Comparison of ENCODE assay signal across 8 cellular contexts in the genomic region with DNA sequence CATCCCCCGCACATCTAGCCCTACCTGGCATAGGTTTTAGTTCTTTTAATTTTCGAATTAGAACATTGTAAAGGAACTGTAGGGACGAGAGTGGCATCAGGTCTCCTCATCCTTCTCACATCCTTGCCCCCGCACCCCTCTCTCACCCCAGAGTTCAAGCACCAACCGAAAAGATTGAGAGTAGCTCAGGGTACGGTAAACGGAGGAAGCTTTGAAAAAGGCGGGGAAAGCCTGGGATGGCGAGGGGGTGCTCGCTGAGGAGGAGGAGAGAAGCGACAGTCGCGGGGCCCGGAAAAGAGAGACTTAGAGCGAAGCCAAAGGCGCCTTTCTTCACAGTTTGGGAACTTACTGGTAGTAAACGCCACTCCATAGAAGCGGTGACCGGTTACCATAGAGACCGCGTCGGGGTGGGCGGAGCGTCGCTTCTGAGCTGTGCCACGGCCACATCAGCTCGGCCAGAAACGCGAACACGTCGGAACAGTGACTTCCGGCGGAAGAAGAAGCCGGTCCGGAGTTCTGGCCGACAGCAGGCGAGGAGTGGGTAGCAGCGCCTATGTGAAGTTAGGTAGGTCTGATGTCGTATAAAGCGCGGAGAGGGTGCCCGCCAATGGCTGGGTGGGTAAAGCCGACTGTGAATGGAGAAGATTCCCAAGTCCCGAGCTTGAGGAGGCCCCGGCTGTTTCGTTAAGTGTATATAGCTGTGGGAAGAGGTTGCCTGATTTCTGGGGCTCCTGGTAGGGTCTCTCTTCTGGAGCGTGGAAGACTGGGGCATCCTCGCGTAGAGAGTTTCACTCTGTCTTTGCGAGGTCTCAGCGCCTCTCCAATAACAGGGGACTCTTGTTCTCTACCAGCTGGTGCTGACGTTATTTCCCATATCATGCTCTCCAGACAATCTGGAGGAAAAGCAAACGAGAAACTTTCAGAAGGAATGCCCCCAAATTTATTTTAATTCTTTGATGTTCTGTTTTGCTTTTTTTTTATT. TPM values are rescaled to one million over a fixed set of nuclear protein-coding genes. Genes with fewer than 3 reads are reported as not detected.
DNase-seq lines count a peak whose midpoint lies in the region; ATAC-seq and TF ChIP-seq lines count a peak whose summit lies in the region.

A gene with protein sequence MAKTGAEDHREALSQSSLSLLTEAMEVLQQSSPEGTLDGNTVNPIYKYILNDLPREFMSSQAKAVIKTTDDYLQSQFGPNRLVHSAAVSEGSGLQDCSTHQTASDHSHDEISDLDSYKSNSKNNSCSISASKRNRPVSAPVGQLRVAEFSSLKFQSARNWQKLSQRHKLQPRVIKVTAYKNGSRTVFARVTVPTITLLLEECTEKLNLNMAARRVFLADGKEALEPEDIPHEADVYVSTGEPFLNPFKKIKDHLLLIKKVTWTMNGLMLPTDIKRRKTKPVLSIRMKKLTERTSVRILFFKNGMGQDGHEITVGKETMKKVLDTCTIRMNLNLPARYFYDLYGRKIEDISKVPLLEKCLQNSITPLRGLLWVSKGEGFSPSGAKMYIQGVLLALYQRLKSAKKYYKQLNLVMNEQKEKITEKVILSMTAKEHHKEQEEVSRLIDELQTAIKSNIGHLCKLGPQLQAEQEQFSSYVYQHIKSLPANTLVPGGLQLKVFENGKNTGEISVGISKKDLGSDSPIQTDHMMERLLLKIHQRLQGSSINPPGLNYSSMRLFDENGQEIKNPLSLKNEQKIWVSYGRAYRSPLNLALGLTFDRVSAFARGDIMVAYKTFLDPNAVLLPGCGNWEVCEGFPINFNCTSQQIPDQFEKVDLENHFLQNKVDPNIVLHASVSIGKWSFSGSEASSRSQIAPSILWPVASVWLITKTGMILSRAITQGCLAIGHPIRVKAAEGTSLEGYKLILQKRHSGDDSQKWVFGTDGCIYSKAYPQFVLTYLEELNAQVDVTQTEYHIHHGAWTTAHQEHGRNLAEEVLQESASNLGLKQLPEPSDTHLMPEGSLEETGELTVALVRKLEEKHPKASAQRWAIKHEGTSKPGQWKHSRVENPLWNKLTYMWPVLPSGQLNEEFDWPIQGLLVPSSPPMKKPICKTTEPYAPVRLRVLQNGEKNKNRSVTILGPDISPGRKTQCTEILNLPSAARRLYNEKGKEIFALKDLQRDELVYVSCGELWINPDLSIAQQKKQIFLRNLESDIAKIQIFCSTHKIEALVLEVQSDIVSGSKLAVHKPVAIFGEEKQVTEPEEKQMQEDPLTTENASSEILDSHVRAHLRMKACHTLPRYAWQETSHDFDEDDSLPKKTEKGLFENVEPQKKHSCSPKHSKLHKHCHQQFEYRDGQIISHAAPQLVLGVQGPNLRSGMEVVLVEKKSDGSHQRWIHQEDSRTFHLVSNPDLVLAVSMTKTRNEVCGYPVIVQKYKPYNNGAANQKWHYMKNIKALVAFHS (N-terminal part only) (minus strand): TSS at position 392 of the 982 bp plus-strand sequence. CDS start 41,459 bp downstream, outside the sequence.
A gene with protein sequence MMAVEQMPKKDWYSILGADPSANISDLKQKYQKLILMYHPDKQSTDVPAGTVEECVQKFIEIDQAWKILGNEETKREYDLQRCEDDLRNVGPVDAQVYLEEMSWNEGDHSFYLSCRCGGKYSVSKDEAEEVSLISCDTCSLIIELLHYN (plus strand): TSS at position 513 of the 982 bp plus-strand sequence. CDS start 889 bp downstream, outside the sequence.

- H3K27ac Mint-ChIP-seq in activated naive CD8-positive, alpha-beta T cell treated with anti-CD3 and anti-CD28 coated beads, Interleukin-2, amount 50 U/mL, for 24 hours, result peak within 1 kb of the TSS; percentile 96

- peak; percentile 92 to 98 (median 97) for DNase-seq in NCI-H1417 (lab: John Stamatoyannopoulos, UW)
- peak; percentile 93 for DNase-seq in activated naive CD8-positive, alpha-beta T cell treated with anti-CD3 and anti-CD28 coated beads, Interleukin-2, amount 50 U/mL, for 24 hours
- DNase-seq in cardiac septum (ENCODE audit: low spot score), result peak; percentile 95
- peak; percentile 93 for DNase-seq in transverse colon

- H3K9me3 Mint-ChIP-seq in activated naive CD8-positive, alpha-beta T cell treated with anti-CD3 and anti-CD28 coated beads, Interleukin-2, amount 50 U/mL, for 24 hours, result no peaks in the 10 kb centered on the region

- peak within 1 kb of the TSS; percentile 99 for H3K4me3 Mint-ChIP-seq in activated naive CD8-positive, alpha-beta T cell treated with anti-CD3 and anti-CD28 coated beads, Interleukin-2, amount 50 U/mL, for 24 hours

- peak; percentile 56 for TF ChIP-seq POLR2A in transverse colon (IDR thresholded peaks at IDR 0.05)

- H2AFZ ChIP-seq in SU-DHL-6 (ENCODE audit: low read depth, low read length, severe bottlenecking) (peak within 1 kb of the TSS; percentile 93), parathyroid adenoma (peak within 1 kb of the TSS; percentile 73)

- peak within 1 kb of the TSS; percentile 73 for H3K27ac ChIP-seq in SU-DHL-6 (ENCODE audit: low read depth, low read length)
- H3K27ac ChIP-seq in parathyroid adenoma, result no peak within 1 kb of the TSS
- peak within 1 kb of the TSS; percentile 76 to 85 (median 78) for H3K27ac ChIP-seq in transverse colon

- TF ChIP-seq CTCF in GM12875 (IDR thresholded peaks at IDR 0.05; ENCODE audit: borderline replicate concordance, insufficient read depth, low read depth, low read length) (no peak), SU-DHL-6 (IDR thresholded peaks at IDR 0.05; ENCODE audit: insufficient read depth, low read length, poor library complexity, severe bottlenecking) (no peak), parathyroid adenoma (IDR thresholded peaks at IDR 0.05) (no peak), transverse colon (IDR thresholded peaks at IDR 0.05) (no peak)

- in situ Hi-C loops in transverse colon (cut with MboI; ENCODE audit: low pct_ligation_motif_present in 1 of 4, low pct_unique_long_range_greater_than_20kb in 1 of 4, low sequenced_read_pairs in 3 of 4), result no loop called here

- H3K27me3 Mint-ChIP-seq in activated naive CD8-positive, alpha-beta T cell treated with anti-CD3 and anti-CD28 coated beads, Interleukin-2, amount 50 U/mL, for 24 hours, result no peaks in the 10 kb centered on the region

- H3K4me2 ChIP-seq in SU-DHL-6 (ENCODE audit: low read depth, low read length, poor library complexity, severe bottlenecking), result peak within 1 kb of the TSS; percentile 96
- H3K4me2 ChIP-seq in parathyroid adenoma (ENCODE audit: low read length), result peak within 1 kb of the TSS; percentile 77

- H3K79me2 ChIP-seq in SU-DHL-6 (ENCODE audit: insufficient read depth, low read length) (peaks cover 14% of the 10 kb centered on the region), parathyroid adenoma (no peaks in the 10 kb centered on the region)

- H3K4me1 Mint-ChIP-seq in activated naive CD8-positive, alpha-beta T cell treated with anti-CD3 and anti-CD28 coated beads, Interleukin-2, amount 50 U/mL, for 24 hours, result peaks cover 42% of the 10 kb centered on the region

- no peak for TF ChIP-seq EP300 in transverse colon (IDR thresholded peaks at IDR 0.05; ENCODE audit: low read depth)

- H3F3A ChIP-seq in SU-DHL-6 (ENCODE audit: insufficient read depth), result no peaks in the 10 kb centered on the region

- H3K4me1 ChIP-seq in parathyroid adenoma (no peaks in the 10 kb centered on the region), transverse colon (peaks cover 0 to 19% (median 8%) of the 10 kb centered on the region in 4 donors)

- H3K9ac ChIP-seq in SU-DHL-6 (ENCODE audit: low read length) (peak within 1 kb of the TSS; percentile 71), parathyroid adenoma (no peak within 1 kb of the TSS)

- H3K27me3 ChIP-seq in SU-DHL-6 (ENCODE audit: low read length), result no peaks in the 10 kb centered on the region
- no peaks in the 10 kb centered on the region for H3K27me3 ChIP-seq in parathyroid adenoma (ENCODE audit: control insufficient read depth, insufficient read depth, low read length)
- peaks cover 3% of the 10 kb centered on the region for H3K27me3 ChIP-seq in transverse colon

- H4K20me1 ChIP-seq in SU-DHL-6 (ENCODE audit: low read depth, low read length), result no peaks in the 10 kb centered on the region

- 1 to 8% methylated on average over 12 to 53 of the region's 53 CpGs for WGBS in transverse colon (ENCODE audit: low coverage in 1 of 2), 2 donors

- H3K4me3 ChIP-seq in GM12875 (ENCODE audit: low read depth, low read length) (peak within 1 kb of the TSS; percentile 62), SU-DHL-6 (ENCODE audit: insufficient read depth, low read length, poor library complexity, severe bottlenecking) (peak within 1 kb of the TSS; percentile 93), parathyroid adenoma (ENCODE audit: low read depth, low read length) (peak within 1 kb of the TSS; percentile 85), transverse colon (peak within 1 kb of the TSS; percentile 52 to 83 (median 64))

- H3K36me3 Mint-ChIP-seq in activated naive CD8-positive, alpha-beta T cell treated with anti-CD3 and anti-CD28 coated beads, Interleukin-2, amount 50 U/mL, for 24 hours (ENCODE audit: low read depth), result peaks cover 7% of the 10 kb centered on the region

- H3K36me3 ChIP-seq in SU-DHL-6 (ENCODE audit: low read length) (no peaks in the 10 kb centered on the region; the same call in 1 of the 2 replicates), parathyroid adenoma (ENCODE audit: control insufficient read depth, insufficient read depth, low read length) (no peaks in the 10 kb centered on the region), transverse colon (no peaks in the 10 kb centered on the region)

- no peaks in the 10 kb centered on the region for H3K9me2 ChIP-seq in SU-DHL-6 (replicated peaks; ENCODE audit: insufficient read depth, low read length)

- ATAC-seq in HG02763 (IDR thresholded peaks at IDR 0.05; ENCODE audit: unreplicated experiment), result peak; percentile 99
- ATAC-seq in activated naive CD8-positive, alpha-beta T cell treated with anti-CD3 and anti-CD28 coated beads, Interleukin-2, amount 50 U/mL, for 24 hours, result peak; percentile 100

- intact Hi-C loops in cardiac septum (cut with DNase I), result no loop called here
- intact Hi-C loops in transverse colon (cut with DNase I; ENCODE audit: low total_unique reads), result no loop called here

- no peaks in the 10 kb centered on the region for H3K9me3 ChIP-seq in SU-DHL-6 (ENCODE audit: insufficient read depth, low read length)
- no peaks in the 10 kb centered on the region for H3K9me3 ChIP-seq in parathyroid adenoma (ENCODE audit: control insufficient read depth, low read length)
- no peaks in the 10 kb centered on the region for H3K9me3 ChIP-seq in transverse colon

RNA-seq across cellular contexts. Expression of the first gene that starts in this region (rescaled TPM):
- total RNA-seq in cardiac septum (not detected), transverse colon (under 1 TPM in 1 of 4 donors, not detected in 3; 0.32 TPM)

RNA-seq across cellular contexts. Expression of the second gene that starts in this region (rescaled TPM):
- 12.6 TPM for total RNA-seq in cardiac septum
- 10 to 100 TPM in 2 of 4 donors, 1 to 10 TPM in 2; 5.6 to 15.3 (median 10.6) TPM for total RNA-seq in transverse colon
